ENCODE assay signal across 11 cellular contexts in genomic region chr4:112895785-112896184, GRCh38.
DNase-seq lines count a peak whose midpoint lies in the region; ATAC-seq and TF ChIP-seq lines count a peak whose summit lies in the region.
"Had no signal": no experiment of that assay in that cellular context is flagged by ENCODE, and none has a peak within 500 bp of the region (broad histone marks: within the 10 kb centered on the region; RNA-seq: fewer than 3 reads in every experiment).

No MANE protein-coding gene starts in this region.

- no peaks in the 10 kb centered on the region for H3K36me3 Mint-ChIP-seq in activated CD8-positive, alpha-beta memory T cell treated with anti-CD3 and anti-CD28 coated beads, Interleukin-2, amount 10 ng/mL, durations not matched to agents 7 days and 5 days

- TF ChIP-seq RAD21 in SK-N-SH (IDR thresholded peaks at IDR 0.05; ENCODE audit: low read length) = no peak

- no peak overlapping the region for H3K4me2 ChIP-seq in SK-N-SH
- H3K4me2 ChIP-seq: A549 had no signal

- H4K20me1 ChIP-seq in SK-N-SH (ENCODE audit: insufficient read depth) = no peaks in the 10 kb centered on the region

- peaks cover 43% of the 10 kb centered on the region for H3K27me3 Mint-ChIP-seq in activated CD8-positive, alpha-beta memory T cell treated with anti-CD3 and anti-CD28 coated beads, Interleukin-2, amount 10 ng/mL, durations not matched to agents 7 days and 5 days

- TF ChIP-seq EP300 in SK-N-SH (IDR thresholded peaks at IDR 0.05; ENCODE audit: borderline replicate concordance in 1 of 2, low read depth in 1 of 2, low read length in 1 of 2) = no peak

- H3K27me3 ChIP-seq in SK-N-SH (ENCODE audit: insufficient read depth) = no peaks in the 10 kb centered on the region
- H3K27me3 ChIP-seq in left ventricle myocardium inferior (ENCODE audit: low read depth) = no peaks in the 10 kb centered on the region

- POLR2A ChIA-PET in SK-N-SH (lab: Yijun Ruan, JAX) = no interaction called here

- peak overlapping the region; percentile 14 to 99; a peak in 3 of 4 replicates for H3K27ac ChIP-seq in SK-N-SH (ENCODE audit: low read depth in 2 of 2, low read length in 1 of 2)
- H3K27ac ChIP-seq in left ventricle myocardium inferior (replicated peaks) = peak overlapping the region; percentile 33
- H3K27ac ChIP-seq: A549 had no signal

- intact Hi-C loops in left ventricle myocardium inferior (cut with micrococcal nuclease) = no loop called here

- H3K4me1 Mint-ChIP-seq in activated CD8-positive, alpha-beta memory T cell treated with anti-CD3 and anti-CD28 coated beads, Interleukin-2, amount 10 ng/mL, durations not matched to agents 7 days and 5 days = no peaks in the 10 kb centered on the region
- H3K4me1 Mint-ChIP-seq: central memory CD8-positive, alpha-beta T cell had no signal

- no peak overlapping the region for H2AFZ ChIP-seq in SK-N-SH (ENCODE audit: low read depth)

- 92% methylated on average over 3 of the region's 3 CpGs for WGBS in SK-N-SH (ENCODE audit: low lambda C conversion rate)

- H3K27ac Mint-ChIP-seq in activated CD8-positive, alpha-beta memory T cell treated with anti-CD3 and anti-CD28 coated beads, Interleukin-2, amount 10 ng/mL, durations not matched to agents 7 days and 5 days = no peak overlapping the region

- H3K36me3 ChIP-seq in SK-N-SH (replicated peaks in 1 of 2; ENCODE audit: control insufficient read depth in 1 of 2, insufficient read depth in 2 of 2, low read length in 1 of 2) (no peaks in the 10 kb centered on the region), left ventricle myocardium inferior (no peaks in the 10 kb centered on the region)

- H3K4me3 ChIP-seq in SK-N-SH (ENCODE audit: low read depth in 2 of 2, low read length in 1 of 2) = no peak overlapping the region
- no peak overlapping the region for H3K4me3 ChIP-seq in left ventricle myocardium inferior
- H3K4me3 ChIP-seq: A549 had no signal

- peaks cover 3% of the 10 kb centered on the region for H3F3A ChIP-seq in SK-N-SH (replicated peaks; ENCODE audit: insufficient read depth)

- ATAC-seq in SK-N-SH treated with all-trans-retinoic acid at 6 μM for 48 hours (no peak), GM18873 (IDR thresholded peaks at IDR 0.05; ENCODE audit: low FRiP score, unreplicated experiment) (no peak)
- no peak for ATAC-seq in activated CD8-positive, alpha-beta memory T cell treated with anti-CD3 and anti-CD28 coated beads, Interleukin-2, amount 10 ng/mL, durations not matched to agents 7 days and 5 days
- ATAC-seq: A549 had no signal

- no peak for TF ChIP-seq CTCF in SK-N-SH (IDR thresholded peaks at IDR 0.05)
- no peak for TF ChIP-seq CTCF in left ventricle myocardium inferior (IDR thresholded peaks at IDR 0.05; ENCODE audit: borderline replicate concordance)

- H3K9me3 ChIP-seq in SK-N-SH = no peaks in the 10 kb centered on the region
- H3K9me3 ChIP-seq in left ventricle myocardium inferior (replicated peaks) = no peaks in the 10 kb centered on the region
- H3K9me3 ChIP-seq: A549 had no signal

- DNase-seq in SK-N-SH = no peak
- peak; percentile 79 for DNase-seq in NCI-H69 (lab: John Stamatoyannopoulos, UW)
- DNase-seq in left ventricle myocardium inferior = no peak
- peak; percentile 89 for DNase-seq in superior temporal gyrus (ENCODE audit: extremely low spot score)
- no peak for DNase-seq in activated CD8-positive, alpha-beta memory T cell treated with anti-CD3 and anti-CD28 coated beads, Interleukin-2, amount 10 ng/mL, durations not matched to agents 7 days and 5 days
- no peak for DNase-seq in GOT3 (lab: John Stamatoyannopoulos, UW)
- DNase-seq: stimulated activated CD8-positive, alpha-beta memory T cell treated with anti-CD3 and anti-CD28 coated beads, Interleukin-4, amount 100 ng/mL, for 48 hours had no signal

- no peak overlapping the region for H3K9ac ChIP-seq in SK-N-SH

- H3K79me2 ChIP-seq in SK-N-SH (ENCODE audit: insufficient read depth) = no peaks in the 10 kb centered on the region

- CTCF ChIA-PET in SK-N-SH (lab: Yijun Ruan, JAX) = interaction anchor here (0.9 to 2.4 kb wide), 7 partner anchors 15 to 56 kb away, joined by 3 to 17 read pairs (median 5); no protein-coding TSS in a partner anchor
- CTCF ChIA-PET in activated CD8-positive, alpha-beta memory T cell treated with anti-CD3 and anti-CD28 coated beads, Interleukin-2, amount 10 ng/mL, durations not matched to agents 7 days and 5 days (lab: Charles Lee) = interaction anchor here (1.2 kb wide), 1 partner anchor 43 kb away, joined by 3 read pairs; no protein-coding TSS in a partner anchor

- H3K4me1 ChIP-seq in SK-N-SH (ENCODE audit: control insufficient read depth in 1 of 2, insufficient read depth in 2 of 2, low read depth in 1 of 2, low read length in 1 of 2) (peaks cover 0 to 28% of the 10 kb centered on the region in 2 experiments; a peak in 3 of 4 replicates), left ventricle myocardium inferior (no peaks in the 10 kb centered on the region)
- H3K4me1 ChIP-seq: A549 had no signal

- H3K9me3 Mint-ChIP-seq in activated CD8-positive, alpha-beta memory T cell treated with anti-CD3 and anti-CD28 coated beads, Interleukin-2, amount 10 ng/mL, durations not matched to agents 7 days and 5 days (ENCODE audit: low read depth) = no peaks in the 10 kb centered on the region
- H3K9me3 Mint-ChIP-seq: central memory CD8-positive, alpha-beta T cell had no signal

- no peaks in the 10 kb centered on the region for H3K9me2 ChIP-seq in SK-N-SH

- H3K4me3 Mint-ChIP-seq in activated CD8-positive, alpha-beta memory T cell treated with anti-CD3 and anti-CD28 coated beads, Interleukin-2, amount 10 ng/mL, durations not matched to agents 7 days and 5 days = no peak overlapping the region
- H3K4me3 Mint-ChIP-seq: central memory CD8-positive, alpha-beta T cell had no signal

TF ChIP-seq in SK-N-SH, 30 proteins besides CTCF, POLR2A, EP300 and RAD21 (continues in another document):
- no peak for TF ChIP-seq GATA2 (CRISPR knock-in tag; IDR thresholded peaks at IDR 0.05)
- TF ChIP-seq CHD2 (IDR thresholded peaks at IDR 0.05; ENCODE audit: low read length, partially characterized antibody) = no peak
- no peak for TF ChIP-seq JUND (IDR thresholded peaks at IDR 0.05)
- TF ChIP-seq ZBTB33 (IDR thresholded peaks at IDR 0.05; ENCODE audit: borderline replicate concordance, low read depth) = no peak
- TF ChIP-seq FOXJ3 (CRISPR knock-in tag; IDR thresholded peaks at IDR 0.05) = no peak
- no peak for TF ChIP-seq MEF2A (IDR thresholded peaks at IDR 0.05; ENCODE audit: borderline replicate concordance, low read depth)
- TF ChIP-seq SMC3 (IDR thresholded peaks at IDR 0.05; ENCODE audit: low read depth, low read length) = no peak
- no peak for TF ChIP-seq MXI1 (IDR thresholded peaks at IDR 0.05; ENCODE audit: low read depth, low read length)

TF ChIP-seq in SK-N-SH treated with all-trans-retinoic acid at 6 μM for 48 hours, 23 proteins besides CTCF, POLR2A, EP300 and RAD21:
- TF ChIP-seq TOX (CRISPR knock-in tag; IDR thresholded peaks at IDR 0.05; ENCODE audit: borderline replicate concordance) = no peak
- TF ChIP-seq TCF4 (CRISPR knock-in tag; IDR thresholded peaks at IDR 0.05; ENCODE audit: borderline replicate concordance) = no peak
- TF ChIP-seq ZNF8 (CRISPR knock-in tag; IDR thresholded peaks at IDR 0.05) = no peak
- no peak for TF ChIP-seq CSDC2 (CRISPR knock-in tag; IDR thresholded peaks at IDR 0.05)
- no peak for TF ChIP-seq ZC3H10 (CRISPR knock-in tag; IDR thresholded peaks at IDR 0.05)

Comparison
In these comparisons a context has a peak if more than half of its experiments do, and no peak if none do; other contexts are left out.
1. DNase-seq: peak in NCI-H69 (single experiment) and superior temporal gyrus (single experiment); none in SK-N-SH (single experiment), left ventricle myocardium inferior (single experiment), activated CD8-positive, alpha-beta memory T cell treated with anti-CD3 and anti-CD28 coated beads, Interleukin-2, amount 10 ng/mL, durations not matched to agents 7 days and 5 days (single experiment) and GOT3 (single experiment).